ENCODE assay signal across 7 cellular contexts in genomic region chr1:54053745-54054437, GRCh38. TPM values are rescaled to one million over a fixed set of nuclear protein-coding genes. Genes with fewer than 3 reads are reported as not detected.
DNase-seq lines count a peak whose midpoint lies in the region; ATAC-seq, FAIRE-seq and TF ChIP-seq lines count a peak whose summit lies in the region.

No MANE protein-coding gene starts in this region.

- TF ChIP-seq CTCF in GM06990 (IDR thresholded peaks at IDR 0.05; ENCODE audit: insufficient read depth, low read length, poor library complexity, severe bottlenecking) = no peak
- no peak for TF ChIP-seq CTCF in H1 (IDR thresholded peaks at IDR 0.05; ENCODE audit: control extremely low read depth in 1 of 3, insufficient read depth in 1 of 3, low read depth in 1 of 3, low read length in 3 of 3)
- no peak for TF ChIP-seq CTCF in glutamatergic neuron (IDR thresholded peaks at IDR 0.05; ENCODE audit: partially characterized antibody, unreplicated experiment)

- no peak overlapping the region for H3K4me3 Mint-ChIP-seq in activated naive CD4-positive, alpha-beta T cell treated with anti-CD3 and anti-CD28 coated beads for 36 hours
- no peak overlapping the region for H3K4me3 Mint-ChIP-seq in glutamatergic neuron (ENCODE audit: unreplicated experiment)

- H3K79me2 ChIP-seq in H1 (ENCODE audit: control insufficient read depth in 1 of 2, insufficient read depth in 2 of 2, low read length in 2 of 2) = peaks cover 7 to 35% of the 10 kb centered on the region in 2 experiments; a peak in 3 of 4 replicates

- no peaks in the 10 kb centered on the region for H3K9me3 ChIP-seq in H1 (ENCODE audit: insufficient read depth in 2 of 2, low read depth in 1 of 2, low read length in 1 of 2)
- H3K9me3 ChIP-seq in neuron (ENCODE audit: low read length) = no peaks in the 10 kb centered on the region

- H3K9ac ChIP-seq in H1 (replicated peaks in 1 of 4; ENCODE audit: extremely low read depth in 1 of 4, low read depth in 3 of 4, low read length in 3 of 4) = peak overlapping the region in 3 of 4 experiments; percentile 26 to 62 (median 55); a peak in 6 of 7 replicates

- H3K4me1 ChIP-seq in H1 (replicated peaks in 1 of 4; ENCODE audit: control insufficient read depth in 3 of 4, insufficient read depth in 4 of 4, low read length in 3 of 4) = peaks cover 0 to 5% (median 3%) of the 10 kb centered on the region in 4 experiments; a peak in 4 of 7 replicates
- H3K4me1 ChIP-seq in neuron (ENCODE audit: insufficient read depth, low read length) = peaks cover 20% of the 10 kb centered on the region

- no peaks in the 10 kb centered on the region for H3K27me3 Mint-ChIP-seq in activated naive CD4-positive, alpha-beta T cell treated with anti-CD3 and anti-CD28 coated beads for 36 hours (ENCODE audit: low read depth)
- peaks cover 9% of the 10 kb centered on the region for H3K27me3 Mint-ChIP-seq in glutamatergic neuron (ENCODE audit: unreplicated experiment)

- H3K36me3 ChIP-seq in GM06990 (ENCODE audit: control insufficient read depth, insufficient read depth, low read length) (no peaks in the 10 kb centered on the region; the same call in 1 of the 2 replicates), H1 (ENCODE audit: control insufficient read depth in 2 of 4, insufficient read depth in 4 of 4, low read length in 3 of 4) (no peaks in the 10 kb centered on the region), neuron (ENCODE audit: insufficient read depth, low read length) (no peaks in the 10 kb centered on the region)

- POLR2A ChIA-PET in H1 (lab: Charles Lee; ENCODE audit: partially characterized antibody) = interaction anchor here (1.1 to 2.4 kb wide), 3 partner anchors 9 to 62 kb away, joined by 3 to 6 read pairs (median 4); no protein-coding TSS in a partner anchor

- H4K5ac ChIP-seq in H1 (ENCODE audit: insufficient read length, low read depth, low read length) = peak overlapping the region; percentile 31

- TF ChIP-seq RAD21 in H1 (IDR thresholded peaks at IDR 0.05 in 1 of 2, conservative IDR thresholded peaks at IDR 0.05 in 1 of 2; ENCODE audit: low read depth in 2 of 2, low read length in 2 of 2) = no peak

- CTCF ChIA-PET in H1 (lab: Charles Lee; ENCODE audit: partially characterized antibody) = interaction anchor here (0.6 to 1.4 kb wide), 4 partner anchors 17 to 37 kb away, joined by 3 to 5 read pairs (median 3); no protein-coding TSS in a partner anchor
- CTCF ChIA-PET in activated naive CD4-positive, alpha-beta T cell treated with anti-CD3 and anti-CD28 coated beads for 36 hours (lab: Charles Lee) = interaction anchor here (0.6 to 2.0 kb wide), 3 partner anchors 23 to 624 kb away, joined by 3 to 7 read pairs (median 3); no protein-coding TSS in a partner anchor

- peak overlapping the region; percentile 28; the same call in 1 of the 2 replicates for H2BK5ac ChIP-seq in H1 (ENCODE audit: low read depth, low read length)

- H3K4ac ChIP-seq in H1 (replicated peaks; ENCODE audit: insufficient read length, low read depth, low read length) = no peak overlapping the region

- no peak overlapping the region; the same call in 1 of the 2 replicates for H2BK12ac ChIP-seq in H1 (ENCODE audit: low read depth, low read length)

- no peak for FAIRE-seq in H1 (lab: Jason Lieb, UNC)

- H3K56ac ChIP-seq in H1 (replicated peaks; ENCODE audit: insufficient read length, low read depth, low read length) = peak overlapping the region; percentile 81

- H4K20me1 ChIP-seq in H1 (replicated peaks in 1 of 2; ENCODE audit: control insufficient read depth in 1 of 2, insufficient read depth in 2 of 2, low read length in 2 of 2) = no peaks in the 10 kb centered on the region

- no peak for ATAC-seq in activated CD4-positive, CD25-positive, alpha-beta regulatory T cell treated with anti-CD3 and anti-CD28 coated beads, Interleukin-2, amount 50 U/mL, for 24 hours

- no peak overlapping the region for H3K18ac ChIP-seq in H1 (ENCODE audit: extremely low read depth, low read length)

- peaks cover 20% of the 10 kb centered on the region for H3K36me3 Mint-ChIP-seq in activated naive CD4-positive, alpha-beta T cell treated with anti-CD3 and anti-CD28 coated beads for 36 hours (ENCODE audit: low read depth)
- H3K36me3 Mint-ChIP-seq in glutamatergic neuron (ENCODE audit: unreplicated experiment) = no peaks in the 10 kb centered on the region

- WGBS in H1 (ENCODE audit: extremely low coverage in 1 of 2, insufficient coverage in 1 of 2, insufficient read length in 1 of 2, insufficient replicate concordance in 2 of 2, low coverage in 1 of 2, low lambda C conversion rate in 2 of 2, missing lambda C conversion rate in 1 of 2), 2 experiments = 32% methylated on average over 21 of the region's 21 CpGs; no CpG with 5 or more reads in 1 of the 2 experiments

- H4K91ac ChIP-seq in H1 (replicated peaks; ENCODE audit: insufficient read length, low read length) = peak overlapping the region; percentile 40

- DNase-seq in GM06990 (ENCODE audit: extremely low read depth, insufficient read length) (no peak), M059J (ENCODE audit: low read depth) (peak; percentile 35), H1 (ENCODE audit: low read depth in 1 of 2, low spot score in 2 of 2) (no peak), glutamatergic neuron (no peak)
- no peak for DNase-seq in activated naive CD4-positive, alpha-beta T cell treated with anti-CD3 and anti-CD28 coated beads for 36 hours

- H2AFZ ChIP-seq in H1 (ENCODE audit: low read length) (peak overlapping the region; percentile 65), neuron (ENCODE audit: low read depth, low read length) (peak overlapping the region; percentile 52)

- no peak for TF ChIP-seq EP300 in H1 (IDR thresholded peaks at IDR 0.05; ENCODE audit: borderline replicate concordance in 1 of 2, low read depth in 2 of 2, low read length in 2 of 2)

- H3K4me3 ChIP-seq in GM06990 (replicated peaks; ENCODE audit: low read depth, low read length) = peak overlapping the region; percentile 83
- peak overlapping the region; percentile 72 to 96 (median 81) for H3K4me3 ChIP-seq in H1 (ENCODE audit: extremely low read depth in 1 of 4, insufficient read depth in 2 of 4, low read depth in 3 of 4, low read length in 4 of 4)
- peak overlapping the region; percentile 86 for H3K4me3 ChIP-seq in neuron (ENCODE audit: low read length)

- peak overlapping the region; percentile 91; the same call in 1 of the 2 replicates for H4K8ac ChIP-seq in H1 (ENCODE audit: extremely low read depth, insufficient read depth, low read length)

- no peaks in the 10 kb centered on the region for H3K9me3 Mint-ChIP-seq in activated naive CD4-positive, alpha-beta T cell treated with anti-CD3 and anti-CD28 coated beads for 36 hours
- H3K9me3 Mint-ChIP-seq in glutamatergic neuron (ENCODE audit: unreplicated experiment) = peaks cover 3% of the 10 kb centered on the region

- peak overlapping the region; percentile 75 to 79 for H3K4me2 ChIP-seq in H1 (ENCODE audit: insufficient read depth in 1 of 2, low read depth in 2 of 2, low read length in 2 of 2)

- H2AK5ac ChIP-seq in H1 (ENCODE audit: low read depth, low read length) = no peak overlapping the region

- H3K27me3 ChIP-seq in GM06990 (replicated peaks; ENCODE audit: control insufficient read depth, insufficient read depth, low read length) (no peaks in the 10 kb centered on the region), H1 (replicated peaks in 1 of 4; ENCODE audit: control insufficient read depth in 3 of 4, extremely low read depth in 1 of 4, insufficient read depth in 3 of 4, low read length in 3 of 4) (no peaks in the 10 kb centered on the region), neuron (ENCODE audit: insufficient read depth, low read length) (no peaks in the 10 kb centered on the region)

- H3K23me2 ChIP-seq in H1 (ENCODE audit: low read depth, low read length) = no peaks in the 10 kb centered on the region

- H3K27ac ChIP-seq in H1 (ENCODE audit: low read depth, low read length) = peak overlapping the region; percentile 43; the same call in 1 of the 2 replicates

- intact Hi-C loops in activated naive CD4-positive, alpha-beta T cell treated with anti-CD3 and anti-CD28 coated beads for 36 hours (cut with micrococcal nuclease) = loop anchor here (1.0 to 2.0 kb wide), 15 partner anchors 65 to 833 kb away; partner anchors contain the start of genes CYB5RL, DHCR24, LRRC42 and MAGOH

- H3K14ac ChIP-seq in H1 (ENCODE audit: insufficient read length) = no peak overlapping the region

- H3K23ac ChIP-seq in H1 (ENCODE audit: insufficient read length) = no peak overlapping the region

- no peak for TF ChIP-seq POLR2A in H1 (IDR thresholded peaks at IDR 0.05; ENCODE audit: control extremely low read depth in 1 of 2, low read depth in 2 of 2, low read length in 2 of 2)

- H3K4me1 Mint-ChIP-seq in activated naive CD4-positive, alpha-beta T cell treated with anti-CD3 and anti-CD28 coated beads for 36 hours (ENCODE audit: low read depth) = peaks cover 32% of the 10 kb centered on the region
- peaks cover 16% of the 10 kb centered on the region for H3K4me1 Mint-ChIP-seq in glutamatergic neuron (ENCODE audit: low read depth, unreplicated experiment)

- H3K79me1 ChIP-seq in H1 (ENCODE audit: low read depth, low read length) = peaks cover 2% of the 10 kb centered on the region; the same call in 1 of the 2 replicates

- no peak overlapping the region for H2BK15ac ChIP-seq in H1 (ENCODE audit: low read length)

- no peak overlapping the region for H3K27ac Mint-ChIP-seq in activated naive CD4-positive, alpha-beta T cell treated with anti-CD3 and anti-CD28 coated beads for 36 hours
- H3K27ac Mint-ChIP-seq in glutamatergic neuron (ENCODE audit: unreplicated experiment) = no peak overlapping the region

- H2BK120ac ChIP-seq in H1 (replicated peaks; ENCODE audit: low read depth, low read length) = no peak overlapping the region

- H2BK20ac ChIP-seq in H1 (ENCODE audit: low read length) = no peak overlapping the region

RNA-seq across cellular contexts. Expression of gene TCEANC2, which starts 0.5 kb away (rescaled TPM):
- 2.0 and 3.1 TPM in 2 replicates for total RNA-seq in M059J (2014; rRNA removed; shearing (Covaris generic))
- total RNA-seq in H1 (2021; fragmentation: NEBNext Ultra II Directional; extraction: Animal tissue kit (Norgen Biotek cat#: 25700)) = 6.4 and 8.2 TPM in 2 replicates
- polyA plus RNA-seq in H1 (2011; rRNA removed) = 4.0 and 4.2 TPM in 2 replicates
- polyA plus RNA-seq in H1 (2011; cell fraction: cytosol; rRNA removed) = 5.2 TPM
- 6.2 TPM for polyA plus RNA-seq in H1 (2011; cell fraction: nucleus; rRNA removed)
- polyA plus RNA-seq in H1 (2012, experiment 1 of 2) = 3.3 to 4.2 TPM (median 3.6 TPM) in 4 replicates
- 1.7 TPM for polyA plus RNA-seq in H1 (2012, experiment 2 of 2)
- 3.0 TPM for polyA plus RNA-seq in H1 (2013, experiment 1 of 2)
- polyA plus RNA-seq in H1 (2013, experiment 2 of 2) = 2.7 TPM
- 6.7 and 7.0 TPM in 2 replicates for polyA minus RNA-seq in H1 (2011; rRNA and poly(A)+ RNA removed)
- polyA minus RNA-seq in H1 (2011; cell fraction: cytosol; rRNA and poly(A)+ RNA removed) = 4.4 TPM
- polyA minus RNA-seq in H1 (2011; cell fraction: nucleus; rRNA and poly(A)+ RNA removed) = 8.1 TPM
- 10 to 100 TPM; 13.0 TPM for total RNA-seq in activated naive CD4-positive, alpha-beta T cell treated with anti-CD3 and anti-CD28 coated beads for 36 hours
- total RNA-seq in glutamatergic neuron (ENCODE audit: unreplicated experiment) = 10.7 TPM

RNA-seq across cellular contexts. Expression of gene TMEM59, which starts 0.9 kb away (rescaled TPM):
- 540 and 619 TPM in 2 replicates for total RNA-seq in M059J (2014; rRNA removed; shearing (Covaris generic))
- 123 and 139 TPM in 2 replicates for total RNA-seq in H1 (2021; fragmentation: NEBNext Ultra II Directional; extraction: Animal tissue kit (Norgen Biotek cat#: 25700))
- 71.2 and 116 TPM in 2 replicates for polyA plus RNA-seq in H1 (2011; rRNA removed)
- polyA plus RNA-seq in H1 (2011; cell fraction: cytosol; rRNA removed) = 132 TPM
- polyA plus RNA-seq in H1 (2011; cell fraction: nucleus; rRNA removed) = 40.3 TPM
- polyA plus RNA-seq in H1 (2012, experiment 1 of 2) = 97.4 to 114 TPM (median 102 TPM) in 4 replicates
- 26.5 TPM for polyA plus RNA-seq in H1 (2012, experiment 2 of 2)
- 141 TPM for polyA plus RNA-seq in H1 (2013, experiment 1 of 2)
- polyA plus RNA-seq in H1 (2013, experiment 2 of 2) = 160 TPM
- polyA minus RNA-seq in H1 (2011; rRNA and poly(A)+ RNA removed) = 95.0 and 118 TPM in 2 replicates
- polyA minus RNA-seq in H1 (2011; cell fraction: cytosol; rRNA and poly(A)+ RNA removed) = 52.6 TPM
- polyA minus RNA-seq in H1 (2011; cell fraction: nucleus; rRNA and poly(A)+ RNA removed) = 36.0 TPM
- 100 to 1,000 TPM; 140 to 142 TPM for total RNA-seq in activated naive CD4-positive, alpha-beta T cell treated with anti-CD3 and anti-CD28 coated beads for 36 hours
- 309 TPM for total RNA-seq in glutamatergic neuron (ENCODE audit: unreplicated experiment)

RNA-seq across cellular contexts. Expression of gene LDLRAD1, which starts 35.9 kb away (rescaled TPM):
- total RNA-seq in M059J (2014; rRNA removed; shearing (Covaris generic)) = not detected in 2 replicates
- not detected in 2 replicates for total RNA-seq in H1 (2021; fragmentation: NEBNext Ultra II Directional; extraction: Animal tissue kit (Norgen Biotek cat#: 25700))
- polyA plus RNA-seq in H1 (2011; rRNA removed) = not detected in 2 replicates
- polyA plus RNA-seq in H1 (2011; cell fraction: cytosol; rRNA removed) = not detected
- polyA plus RNA-seq in H1 (2011; cell fraction: nucleus; rRNA removed) = not detected
- polyA plus RNA-seq in H1 (2012, experiment 1 of 2) = not detected in 4 replicates
- polyA plus RNA-seq in H1 (2012, experiment 2 of 2) = not detected
- not detected for polyA plus RNA-seq in H1 (2013, experiment 1 of 2)
- 0.04 TPM for polyA plus RNA-seq in H1 (2013, experiment 2 of 2)
- not detected in 2 replicates for polyA minus RNA-seq in H1 (2011; rRNA and poly(A)+ RNA removed)
- not detected for polyA minus RNA-seq in H1 (2011; cell fraction: cytosol; rRNA and poly(A)+ RNA removed)
- polyA minus RNA-seq in H1 (2011; cell fraction: nucleus; rRNA and poly(A)+ RNA removed) = not detected
- not detected for total RNA-seq in activated naive CD4-positive, alpha-beta T cell treated with anti-CD3 and anti-CD28 coated beads for 36 hours
- not detected for total RNA-seq in glutamatergic neuron (ENCODE audit: unreplicated experiment)
